Comparison of ENCODE assay signal across 1 cellular context in the genomic region with DNA sequence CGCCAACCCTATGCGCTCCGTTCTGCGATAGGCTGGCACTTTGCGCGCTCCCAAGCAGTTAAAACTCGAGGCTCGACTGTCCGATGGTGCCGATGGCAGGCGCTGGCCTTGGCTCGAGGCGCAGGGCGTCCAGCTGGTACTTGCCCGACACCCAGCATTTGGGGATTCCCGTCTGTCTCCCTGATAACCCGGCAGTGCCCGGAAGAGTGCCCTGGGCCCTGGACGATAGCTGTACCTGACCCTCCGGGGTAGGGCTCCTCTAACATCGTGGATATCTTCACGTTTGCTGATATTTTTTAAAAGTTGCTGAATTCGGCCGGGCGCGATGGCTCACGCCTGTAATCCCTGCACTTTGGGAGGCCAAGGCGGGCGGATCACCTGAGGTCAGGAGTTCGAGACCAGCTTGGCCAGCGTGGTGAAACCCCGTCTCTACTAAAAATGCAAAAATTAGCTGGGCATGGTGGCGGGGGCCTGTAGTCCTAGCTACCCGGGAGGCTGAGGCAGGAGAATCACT.
TF ChIP-seq lines count a peak whose summit lies in the region.

No MANE protein-coding gene starts in this region.

TF ChIP-seq in IMR-90, 13 proteins besides CTCF, POLR2A, EP300 and RAD21:
- TF ChIP-seq CHD1 (IDR thresholded peaks at IDR 0.05; ENCODE audit: low read depth, low read length) (no peak), RCOR1 (IDR thresholded peaks at IDR 0.05; ENCODE audit: insufficient replicate concordance, low read length) (no peak), MAFK (IDR thresholded peaks at IDR 0.05; ENCODE audit: low read depth, low read length) (no peak), CEBPB (IDR thresholded peaks at IDR 0.05; ENCODE audit: low read depth, low read length) (no peak), MAZ (IDR thresholded peaks at IDR 0.05; ENCODE audit: borderline replicate concordance, low read depth, low read length) (no peak), RFX5 (IDR thresholded peaks at IDR 0.05; ENCODE audit: low read depth, low read length) (no peak), SMC3 (IDR thresholded peaks at IDR 0.05; ENCODE audit: low read depth, low read length) (no peak), BHLHE40 (IDR thresholded peaks at IDR 0.05; ENCODE audit: low read depth, low read length) (no peak), NFE2L2 (IDR thresholded peaks at IDR 0.05; ENCODE audit: low read depth, low read length) (no peak), FOS (IDR thresholded peaks at IDR 0.05; ENCODE audit: low read depth, low read length) (no peak), MXI1 (IDR thresholded peaks at IDR 0.05; ENCODE audit: borderline replicate concordance, low read depth, low read length) (no peak)
- TF ChIP-seq, protein P1, sequence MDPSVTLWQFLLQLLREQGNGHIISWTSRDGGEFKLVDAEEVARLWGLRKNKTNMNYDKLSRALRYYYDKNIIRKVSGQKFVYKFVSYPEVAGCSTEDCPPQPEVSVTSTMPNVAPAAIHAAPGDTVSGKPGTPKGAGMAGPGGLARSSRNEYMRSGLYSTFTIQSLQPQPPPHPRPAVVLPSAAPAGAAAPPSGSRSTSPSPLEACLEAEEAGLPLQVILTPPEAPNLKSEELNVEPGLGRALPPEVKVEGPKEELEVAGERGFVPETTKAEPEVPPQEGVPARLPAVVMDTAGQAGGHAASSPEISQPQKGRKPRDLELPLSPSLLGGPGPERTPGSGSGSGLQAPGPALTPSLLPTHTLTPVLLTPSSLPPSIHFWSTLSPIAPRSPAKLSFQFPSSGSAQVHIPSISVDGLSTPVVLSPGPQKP (IDR thresholded peaks at IDR 0.05; ENCODE audit: borderline replicate concordance, low read depth, low read length): no peak
- TF ChIP-seq, protein P2, sequence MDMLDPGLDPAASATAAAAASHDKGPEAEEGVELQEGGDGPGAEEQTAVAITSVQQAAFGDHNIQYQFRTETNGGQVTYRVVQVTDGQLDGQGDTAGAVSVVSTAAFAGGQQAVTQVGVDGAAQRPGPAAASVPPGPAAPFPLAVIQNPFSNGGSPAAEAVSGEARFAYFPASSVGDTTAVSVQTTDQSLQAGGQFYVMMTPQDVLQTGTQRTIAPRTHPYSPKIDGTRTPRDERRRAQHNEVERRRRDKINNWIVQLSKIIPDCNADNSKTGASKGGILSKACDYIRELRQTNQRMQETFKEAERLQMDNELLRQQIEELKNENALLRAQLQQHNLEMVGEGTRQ (IDR thresholded peaks at IDR 0.05; ENCODE audit: low read depth, low read length): no peak
